ENCODE assay signal across 8 cellular contexts in genomic region chr17:41864837-41865595, GRCh38. TPM values are rescaled to one million over a fixed set of nuclear protein-coding genes. Genes with fewer than 3 reads are reported as not detected.
DNase-seq lines count a peak whose midpoint lies in the region; ATAC-seq and TF ChIP-seq lines count a peak whose summit lies in the region.

TSS of gene KLHL11 (minus strand) at chr17:41865423. CDS start at chr17:41865370, 53 bp downstream.

- H3K4me3 ChIP-seq in GM12864 (ENCODE audit: low read depth, low read length) (peak within 1 kb of the TSS; percentile 92), heart left ventricle (peak within 1 kb of the TSS; percentile 77 to 100 (median 96))

- no peaks in the 10 kb centered on the region for H3K27me3 ChIP-seq in heart left ventricle

- H3K27me3 Mint-ChIP-seq in activated naive CD8-positive, alpha-beta T cell treated with anti-CD3 and anti-CD28 coated beads, Interleukin-2, amount 50 U/mL, for 24 hours: no peaks in the 10 kb centered on the region
- no peaks in the 10 kb centered on the region for H3K27me3 Mint-ChIP-seq in type B pancreatic cell

- intact Hi-C loops in heart left ventricle (cut with DNase I) (loop anchor here in 1 of 10 donors (2.0 kb wide), 1 partner anchor 52 kb away; no protein-coding TSS in a partner anchor), posterior cingulate gyrus (cut with DNase I) (loop anchor here (5.0 kb wide), 1 partner anchor 52 kb away; the partner anchor contains the start of gene ACLY)

- H3K4me1 ChIP-seq in heart left ventricle: peaks cover 0 to 48% (median 28%) of the 10 kb centered on the region in 12 donors

- H3K9me3 ChIP-seq in heart left ventricle: no peaks in the 10 kb centered on the region

- no peak within 1 kb of the TSS for H3K4me3 Mint-ChIP-seq in activated naive CD8-positive, alpha-beta T cell treated with anti-CD3 and anti-CD28 coated beads, Interleukin-2, amount 50 U/mL, for 24 hours
- H3K4me3 Mint-ChIP-seq in type B pancreatic cell: no peak within 1 kb of the TSS

- H3K9me3 Mint-ChIP-seq in activated naive CD8-positive, alpha-beta T cell treated with anti-CD3 and anti-CD28 coated beads, Interleukin-2, amount 50 U/mL, for 24 hours: no peaks in the 10 kb centered on the region
- no peaks in the 10 kb centered on the region for H3K9me3 Mint-ChIP-seq in type B pancreatic cell

- peak within 1 kb of the TSS; percentile 83 for H3K27ac Mint-ChIP-seq in activated naive CD8-positive, alpha-beta T cell treated with anti-CD3 and anti-CD28 coated beads, Interleukin-2, amount 50 U/mL, for 24 hours
- H3K27ac Mint-ChIP-seq in type B pancreatic cell: no peak within 1 kb of the TSS

- 0 to 2% (median 0%) methylated on average over 30 to 90 of the region's 90 CpGs for whole genome bisulfite sequencing in heart left ventricle, 4 donors

- H3K36me3 ChIP-seq in heart left ventricle: peaks cover 0 to 38% (median 33%) of the 10 kb centered on the region in 9 donors

- peak within 1 kb of the TSS; percentile 75 to 95 (median 90) for H3K27ac ChIP-seq in heart left ventricle

- peaks cover 28% of the 10 kb centered on the region for H3K36me3 Mint-ChIP-seq in activated naive CD8-positive, alpha-beta T cell treated with anti-CD3 and anti-CD28 coated beads, Interleukin-2, amount 50 U/mL, for 24 hours (ENCODE audit: low read depth)
- H3K36me3 Mint-ChIP-seq in type B pancreatic cell: peaks cover 7% of the 10 kb centered on the region

- ATAC-seq in HG02642 (IDR thresholded peaks at IDR 0.05; ENCODE audit: poor library complexity, unreplicated experiment): peak; percentile 89
- ATAC-seq in activated naive CD8-positive, alpha-beta T cell treated with anti-CD3 and anti-CD28 coated beads, Interleukin-2, amount 50 U/mL, for 24 hours: peak; percentile 87
- peak; percentile 92 to 99 (median 98) for ATAC-seq in heart left ventricle

- peaks cover 50% of the 10 kb centered on the region for H3K4me1 Mint-ChIP-seq in activated naive CD8-positive, alpha-beta T cell treated with anti-CD3 and anti-CD28 coated beads, Interleukin-2, amount 50 U/mL, for 24 hours
- peaks cover 15% of the 10 kb centered on the region for H3K4me1 Mint-ChIP-seq in type B pancreatic cell (ENCODE audit: unreplicated experiment)

- TF ChIP-seq CTCF in GM12864 (IDR thresholded peaks at IDR 0.05; ENCODE audit: low read depth, low read length, missing control alignments) (no peak), heart left ventricle (IDR thresholded peaks at IDR 0.05) (peak in 4 of 12 donors; percentile 30 to 39 (median 34)), type B pancreatic cell (conservative IDR thresholded peaks at IDR 0.05) (no peak)

- TF ChIP-seq POLR2A in heart left ventricle (IDR thresholded peaks at IDR 0.05): peak; percentile 82 to 97

- DNase-seq in GM12864 (ENCODE audit: low read depth) (peak; percentile 57), NCI-H128 (lab: John Stamatoyannopoulos, UW; ENCODE audit: unreplicated experiment) (peak; percentile 71), SW 1271 (lab: John Stamatoyannopoulos, UW) (peak; percentile 69 to 86), heart left ventricle (peak; percentile 89 to 92 (median 91)), posterior cingulate gyrus (peak; percentile 85 to 99 (median 88)), type B pancreatic cell (ENCODE audit: extremely low spot score, unreplicated experiment) (peak; percentile 87)
- DNase-seq in activated naive CD8-positive, alpha-beta T cell treated with anti-CD3 and anti-CD28 coated beads, Interleukin-2, amount 50 U/mL, for 24 hours: peak; percentile 89

RNA-seq across cellular contexts. Expression of gene KLHL11, which starts in this region (rescaled TPM):
- total RNA-seq in heart left ventricle (1 to 10 TPM; 2.3 to 5.9 (median 3.6) TPM), type B pancreatic cell (ENCODE audit: low replicate concordance) (20.5 and 20.6 TPM in 2 replicates)
- polyA plus RNA-seq in heart left ventricle: 1 to 10 TPM; 1.1 to 1.9 TPM

Comparison
In these comparisons a context has a peak if more than half of its experiments do, and no peak if none do; other contexts are left out.
1. Peak in every context shown above with its lines: DNase-seq, ATAC-seq, H3K4me3 ChIP-seq and H3K27ac ChIP-seq.